ENCODE assay signal across 8 cellular contexts in genomic region chr15:41417812-41418211, GRCh38. TPM values are rescaled to one million over a fixed set of nuclear protein-coding genes. Genes with fewer than 3 reads are reported as not detected.
DNase-seq lines count a peak whose midpoint lies in the region; ATAC-seq, FAIRE-seq and TF ChIP-seq lines count a peak whose summit lies in the region.

No MANE protein-coding gene starts in this region.

- peaks cover 33 to 60% (median 47%) of the 10 kb centered on the region in 4 donors for H3K4me1 Mint-ChIP-seq in CD4-positive, CD25-positive, alpha-beta regulatory T cell
- H3K4me1 Mint-ChIP-seq in memory B cell = peaks cover 29% of the 10 kb centered on the region

- TF ChIP-seq RAD21 in GM12878 (IDR thresholded peaks at IDR 0.05; ENCODE audit: insufficient read depth, low read depth, low read length) = no peak

- H3K9ac ChIP-seq in GM12878 (ENCODE audit: control insufficient read depth, insufficient read depth, low read length) = peak overlapping the region; percentile 71

- peak overlapping the region; percentile 96 to 99 (median 96) for H3K4me3 Mint-ChIP-seq in CD4-positive, CD25-positive, alpha-beta regulatory T cell
- peak overlapping the region; percentile 89 for H3K4me3 Mint-ChIP-seq in memory B cell

- BruUV-seq in GM12878 (replicated peaks; lab: Mats Ljungman, UMichigan) = no TSS peak

- H3K9me3 ChIP-seq in CD4-positive, CD25-positive, alpha-beta regulatory T cell (ENCODE audit: control insufficient read depth in 2 of 2, low read length in 2 of 2) = no peaks in the 10 kb centered on the region
- no peaks in the 10 kb centered on the region for H3K9me3 ChIP-seq in GM12878 (replicated peaks; ENCODE audit: control insufficient read depth, insufficient read depth, low read length)

- H3K36me3 ChIP-seq in CD4-positive, CD25-positive, alpha-beta regulatory T cell (ENCODE audit: control insufficient read depth, insufficient read depth, low read length) = no peaks in the 10 kb centered on the region
- no peaks in the 10 kb centered on the region for H3K36me3 ChIP-seq in GM12878 (ENCODE audit: control insufficient read depth in 2 of 2, insufficient read depth in 2 of 2, low read length in 1 of 2)

- TF ChIP-seq POLR2A in GM12878 (IDR thresholded peaks at IDR 0.05; ENCODE audit: low read depth, low read length) = no peak

- in situ Hi-C loops in GM12878 (cut with MboI) = no loop called here

- H3K79me2 ChIP-seq in GM12878 (ENCODE audit: control insufficient read depth, insufficient read depth, low read length) = peaks cover 66% of the 10 kb centered on the region

- H4K20me1 ChIP-seq in GM12878 (ENCODE audit: control insufficient read depth, insufficient read depth) = no peaks in the 10 kb centered on the region; the same call in 1 of the 2 replicates

- peaks cover 4% of the 10 kb centered on the region for H3K36me3 Mint-ChIP-seq in CD4-positive, CD25-positive, alpha-beta regulatory T cell
- H3K36me3 Mint-ChIP-seq in memory B cell = peaks cover 1% of the 10 kb centered on the region

- ATAC-seq in CD4-positive, CD25-positive, alpha-beta regulatory T cell (ENCODE audit: low read depth in 2 of 2) = no peak
- ATAC-seq in GM12878 = peak; percentile 29
- no peak for ATAC-seq in memory B cell (ENCODE audit: low read depth)
- ATAC-seq in HG03280 (IDR thresholded peaks at IDR 0.05; ENCODE audit: unreplicated experiment) = no peak
- ATAC-seq in GM18861 (IDR thresholded peaks at IDR 0.05; ENCODE audit: unreplicated experiment) = no peak

- H3K4me1 ChIP-seq in CD4-positive, CD25-positive, alpha-beta regulatory T cell (ENCODE audit: control insufficient read depth, insufficient read depth, low read length, poor library complexity, severe bottlenecking) = peaks cover 25% of the 10 kb centered on the region
- peaks cover 3% of the 10 kb centered on the region; the same call in 1 of the 2 replicates for H3K4me1 ChIP-seq in GM12878 (ENCODE audit: control insufficient read depth, insufficient read depth, low read length)

- peak overlapping the region; percentile 71 for H3K27ac ChIP-seq in CD4-positive, CD25-positive, alpha-beta regulatory T cell (ENCODE audit: insufficient read depth, low read length, poor library complexity, severe bottlenecking)
- H3K27ac ChIP-seq in HL-60 (replicated peaks) (peak overlapping the region; percentile 71), GM12878 (ENCODE audit: control insufficient read depth, insufficient read depth) (peak overlapping the region; percentile 14)

- DNase-seq in CD4-positive, CD25-positive, alpha-beta regulatory T cell = peak in 1 of 3 donors; percentile 17
- DNase-seq in HL-60 (ENCODE audit: low read depth in 1 of 2, low spot score in 1 of 2) (peak in 1 of 2 experiments; percentile 11), GM12878 (ENCODE audit: low read depth, low spot score) (no peak), memory B cell (ENCODE audit: low spot score in 2 of 2) (no peak), DMS53 (lab: John Stamatoyannopoulos, UW) (no peak), NCI-H748 treated with DMSO at 0.1 percent for 48 hours (lab: John Stamatoyannopoulos, UW) (no peak)

- peak; percentile 56 for FAIRE-seq in GM12878 (lab: Jason Lieb, UNC)

- H2AFZ ChIP-seq in GM12878 (ENCODE audit: control insufficient read depth, low read depth, low read length) = peak overlapping the region; percentile 73

- RAD21 ChIA-PET in GM12878 (lab: Charles Lee; ENCODE audit: unreplicated experiment) = interaction anchor here (1.3 kb wide), 1 partner anchor 11 kb away, joined by 4 read pairs; no protein-coding TSS in a partner anchor

- H3K27me3 Mint-ChIP-seq in CD4-positive, CD25-positive, alpha-beta regulatory T cell = no peaks in the 10 kb centered on the region
- H3K27me3 Mint-ChIP-seq in memory B cell = no peaks in the 10 kb centered on the region

- intact Hi-C loops in GM12878 (cut with micrococcal nuclease; ENCODE audit: unreplicated experiment) = no loop called here

- H3K27me3 ChIP-seq in CD4-positive, CD25-positive, alpha-beta regulatory T cell (ENCODE audit: control insufficient read depth, insufficient read depth, low read length) = no peaks in the 10 kb centered on the region
- H3K27me3 ChIP-seq in HL-60 (ENCODE audit: insufficient read depth, poor library complexity, severe bottlenecking) (no peaks in the 10 kb centered on the region), GM12878 (replicated peaks in 1 of 2; ENCODE audit: control insufficient read depth in 2 of 2, insufficient read depth in 2 of 2, low read length in 1 of 2) (no peaks in the 10 kb centered on the region)

- CTCF ChIA-PET in GM12878 (lab: Yijun Ruan, JAX) = no interaction called here

- peak overlapping the region; percentile 73 to 97 (median 93) for H3K27ac Mint-ChIP-seq in CD4-positive, CD25-positive, alpha-beta regulatory T cell
- H3K27ac Mint-ChIP-seq in memory B cell = peak overlapping the region; percentile 89

- no peak for TF ChIP-seq CTCF in HL-60 (IDR thresholded peaks at IDR 0.05; ENCODE audit: insufficient read depth, low read length)
- no peak for TF ChIP-seq CTCF in GM12878 (IDR thresholded peaks at IDR 0.05 in 2 of 3, conservative IDR thresholded peaks at IDR 0.05 in 1 of 3; ENCODE audit: control insufficient read depth in 2 of 3, extremely low read depth in 1 of 3, insufficient read depth in 1 of 3, low read depth in 3 of 3, low read length in 3 of 3)

- TF ChIP-seq EP300 in GM12878 (IDR thresholded peaks at IDR 0.05; ENCODE audit: borderline replicate concordance in 1 of 2, control insufficient read depth in 1 of 2, low read depth in 2 of 2, low read length in 2 of 2) = no peak

- POLR2A ChIA-PET in GM12878 (lab: Charles Lee) = interaction anchor here (0.6 to 1.6 kb wide), 4 partner anchors 11 to 187 kb away, joined by 4 to 7 read pairs (median 5); partner anchors contain the start of genes CHP1, NUSAP1 and OIP5

- peak overlapping the region; percentile 74 for H3K4me2 ChIP-seq in GM12878 (ENCODE audit: control insufficient read depth, insufficient read depth)

- 9% methylated on average over 6 of the region's 6 CpGs for WGBS in GM12878 (ENCODE audit: insufficient coverage, insufficient replicate concordance, low lambda C conversion rate, missing lambda C conversion rate)

- H3K4me3 ChIP-seq in CD4-positive, CD25-positive, alpha-beta regulatory T cell (ENCODE audit: low read depth, low read length) = peak overlapping the region; percentile 87
- peak overlapping the region; percentile 96 for H3K4me3 ChIP-seq in HL-60 (replicated peaks; ENCODE audit: insufficient read depth, low read length)
- peak overlapping the region; percentile 99 for H3K4me3 ChIP-seq in GM12878

- no peaks in the 10 kb centered on the region for H3K9me3 Mint-ChIP-seq in CD4-positive, CD25-positive, alpha-beta regulatory T cell
- no peaks in the 10 kb centered on the region for H3K9me3 Mint-ChIP-seq in memory B cell

- SMC1A ChIA-PET in GM12878 (lab: Charles Lee; ENCODE audit: uncharacterized antibody, unreplicated experiment) = interaction anchor here (5.3 kb wide), 1 partner anchor 12 kb away, joined by 20 read pairs; no protein-coding TSS in a partner anchor

TF ChIP-seq in GM12878, 131 proteins besides CTCF, POLR2A, EP300 and RAD21:
- TF ChIP-seq TCF12 (IDR thresholded peaks at IDR 0.05; ENCODE audit: low read depth, low read length) (no peak), TCF3 (IDR thresholded peaks at IDR 0.05; ENCODE audit: borderline replicate concordance, insufficient read depth, low read depth, low read length) (no peak), SMARCA5 (IDR thresholded peaks at IDR 0.05) (0 out of 2 replicates have a peak, but pooled peaks have one; percentile 3), SPI1 (IDR thresholded peaks at IDR 0.05; ENCODE audit: borderline replicate concordance, insufficient read depth, low read depth, low read length) (no peak)

RNA-seq across cellular contexts. Expression of gene RTF1, which starts 0.9 kb away (rescaled TPM):
- total RNA-seq in CD4-positive, CD25-positive, alpha-beta regulatory T cell = 51.5 TPM
- 10 to 100 TPM; 14.8 to 23.6 (median 18.7) TPM for polyA plus RNA-seq in CD4-positive, CD25-positive, alpha-beta regulatory T cell
- 18.6 and 23.8 TPM in 2 replicates for total RNA-seq in GM12878 (2013; cell fraction: nucleolus; rRNA removed)
- total RNA-seq in GM12878 (2014; rRNA removed) (15.2 and 19.3 TPM in 2 replicates), GM12878 (2014; rRNA removed; fragmentation: Illumina TruSeq; extraction: Trizol) (35.5 and 35.6 TPM in 2 replicates), GM12878 (2021) (28.4 and 31.2 TPM in 2 replicates)
- polyA plus RNA-seq in GM12878 (2011; ENCODE audit: low read depth) = 13.9 TPM
- polyA plus RNA-seq in GM12878 (2011; rRNA removed) (29.2 and 33.0 TPM in 2 replicates), GM12878 (2014; fragmentation: Illumina TruSeq; extraction: Trizol) (49.1 and 51.8 TPM in 2 replicates), GM12878 (2014; fragmentation: Nextera tagmentation; extraction: Ambion mirVana) (10 to 100 TPM in 1 of 2 experiments, 1 to 10 TPM in 1; 7.2 to 10.9 TPM), GM12878 (2014; rRNA removed) (35.1 and 35.4 TPM in 2 replicates), GM12878 (2016; fragmentation: Nextera tagmentation; extraction: Ambion mirVana) (10 to 100 TPM; 67.0 to 67.9 TPM)
- 18.7 and 18.9 TPM in 2 replicates for polyA plus RNA-seq in GM12878 (2011; cell fraction: cytosol; rRNA removed)
- polyA plus RNA-seq in GM12878 (2011; cell fraction: nucleus; rRNA removed) = 8.5 and 12.8 TPM in 2 replicates
- polyA plus RNA-seq in GM12878 (2012) = 20.8 and 23.3 TPM in 2 replicates
- polyA minus RNA-seq in GM12878 (2011; rRNA and poly(A)+ RNA removed) = 13.0 and 16.9 TPM in 2 replicates
- polyA minus RNA-seq in GM12878 (2011; cell fraction: cytosol; rRNA and poly(A)+ RNA removed) = 10.9 and 15.5 TPM in 2 replicates
- 3.4 and 6.3 TPM in 2 replicates for polyA minus RNA-seq in GM12878 (2011; cell fraction: nucleus; rRNA and poly(A)+ RNA removed)

RNA-seq across cellular contexts. Expression of gene NDUFAF1, which starts 15.5 kb away (rescaled TPM):
- total RNA-seq in CD4-positive, CD25-positive, alpha-beta regulatory T cell = 7.1 TPM
- 10 to 100 TPM; 20.7 to 31.4 (median 27.7) TPM for polyA plus RNA-seq in CD4-positive, CD25-positive, alpha-beta regulatory T cell
- 15.4 and 15.6 TPM in 2 replicates for total RNA-seq in GM12878 (2013; cell fraction: nucleolus; rRNA removed)
- total RNA-seq in GM12878 (2014; rRNA removed) = 16.7 and 18.9 TPM in 2 replicates
- total RNA-seq in GM12878 (2014; rRNA removed; fragmentation: Illumina TruSeq; extraction: Trizol) = 20.8 and 22.6 TPM in 2 replicates
- total RNA-seq in GM12878 (2021) = 16.6 and 17.3 TPM in 2 replicates
- polyA plus RNA-seq in GM12878 (2011; ENCODE audit: low read depth) = 17.6 TPM
- 19.4 and 27.9 TPM in 2 replicates for polyA plus RNA-seq in GM12878 (2011; rRNA removed)
- 8.6 and 9.8 TPM in 2 replicates for polyA plus RNA-seq in GM12878 (2011; cell fraction: cytosol; rRNA removed)
- 6.1 and 8.7 TPM in 2 replicates for polyA plus RNA-seq in GM12878 (2011; cell fraction: nucleus; rRNA removed)
- polyA plus RNA-seq in GM12878 (2012) = 13.8 and 14.7 TPM in 2 replicates
- 23.5 and 33.9 TPM in 2 replicates for polyA plus RNA-seq in GM12878 (2014; fragmentation: Illumina TruSeq; extraction: Trizol)
- polyA plus RNA-seq in GM12878 (2014; fragmentation: Nextera tagmentation; extraction: Ambion mirVana) = 10 to 100 TPM; 46.4 to 47.2 TPM
- polyA plus RNA-seq in GM12878 (2014; rRNA removed) = 17.1 and 19.2 TPM in 2 replicates
- polyA plus RNA-seq in GM12878 (2016; fragmentation: Nextera tagmentation; extraction: Ambion mirVana) = 10 to 100 TPM; 37.8 to 38.8 TPM
- 5.3 and 6.2 TPM in 2 replicates for polyA minus RNA-seq in GM12878 (2011; rRNA and poly(A)+ RNA removed)
- polyA minus RNA-seq in GM12878 (2011; cell fraction: cytosol; rRNA and poly(A)+ RNA removed) = 2.4 and 3.1 TPM in 2 replicates
- polyA minus RNA-seq in GM12878 (2011; cell fraction: nucleus; rRNA and poly(A)+ RNA removed) = 2.7 and 3.9 TPM in 2 replicates

Comparison
In these comparisons a context has a peak if more than half of its experiments do, and no peak if none do; other contexts are left out.
1. H3K27ac ChIP-seq: peak in every context shown above with its lines; median percentile 71 in CD4-positive, CD25-positive, alpha-beta regulatory T cell; 71 in HL-60; 14 in GM12878.